In genomic region chr4:22385615-22386014, GRCh38 we compare ENCODE assay signal across 12 cellular contexts.
A peak's percentile ranks its signal among the peaks of the same experiment; 100 is the strongest.
DNase-seq lines count a peak whose midpoint lies in the region; ATAC-seq and TF ChIP-seq lines count a peak whose summit lies in the region.
"Had no signal": no experiment of that assay in that cellular context is flagged by ENCODE, and none has a peak within 500 bp of the region (broad histone marks: within the 10 kb centered on the region; RNA-seq: fewer than 3 reads in every experiment).

No MANE protein-coding gene starts in this region.

- intact Hi-C loops in ascending aorta (cut with DNase I) = no loop called here

- H3K4me1 ChIP-seq in ascending aorta = no peaks in the 10 kb centered on the region
- H3K4me1 ChIP-seq: testis had no signal

- DNase-seq in BJ (ENCODE audit: low read depth) (peak; percentile 28), HS-27A (ENCODE audit: low read depth) (peak; percentile 46), amniotic stem cell (lab: John Stamatoyannopoulos, UW) (peak; percentile 3), kidney tubule cell (ENCODE audit: low spot score) (peak; percentile 65), ascending aorta (ENCODE audit: low spot score in 2 of 2) (no peak)
- no peak for DNase-seq in stimulated activated CD4-positive, alpha-beta T cell treated with anti-CD3 and anti-CD28 coated beads, Interleukin-4, amount 100 ng/mL, for 1 hour
- DNase-seq: NCI-H510A, retina, testis had no signal

- TF ChIP-seq CTCF in BJ (IDR thresholded peaks at IDR 0.05; ENCODE audit: insufficient read depth, low read depth, low read length) (no peak), ascending aorta (IDR thresholded peaks at IDR 0.05) (no peak)

- H3K36me3 ChIP-seq in BJ (ENCODE audit: control insufficient read depth, insufficient read depth, low read length) (no peaks in the 10 kb centered on the region), ascending aorta (peaks cover 6 to 10% of the 10 kb centered on the region in 2 donors)

- no peak overlapping the region for H3K27ac ChIP-seq in ascending aorta
- H3K27ac ChIP-seq: testis had no signal

- no peak overlapping the region for H3K4me3 ChIP-seq in BJ (ENCODE audit: low read depth, low read length)
- H3K4me3 ChIP-seq in ascending aorta = no peak overlapping the region
- H3K4me3 ChIP-seq: testis had no signal

- CTCF ChIA-PET in BJ (lab: Yijun Ruan, JAX) = interaction anchor here (7.8 kb wide), 1 partner anchor 596 kb away, joined by 272 read pairs; no protein-coding TSS in a partner anchor

- H3K27me3 ChIP-seq in BJ (ENCODE audit: control insufficient read depth, insufficient read depth, low read length) (no peaks in the 10 kb centered on the region), ascending aorta (no peaks in the 10 kb centered on the region)
- H3K27me3 ChIP-seq: testis had no signal

- ATAC-seq in HG03175 (IDR thresholded peaks at IDR 0.05; ENCODE audit: unreplicated experiment) = no peak
- no peak for ATAC-seq in GM19324 (IDR thresholded peaks at IDR 0.05; ENCODE audit: low FRiP score, unreplicated experiment)
- ATAC-seq: esophagus mucosa had no signal

- H3K9me3 ChIP-seq in ascending aorta = no peaks in the 10 kb centered on the region
- H3K9me3 ChIP-seq: testis had no signal

- POLR2A ChIA-PET in BJ (lab: Charles Lee) = no interaction called here

Comparison
In these comparisons a context has a peak if more than half of its experiments do, and no peak if none do; other contexts are left out.
1. DNase-seq: peak in BJ (single experiment), HS-27A (single experiment), amniotic stem cell (single experiment) and kidney tubule cell (single experiment); none in ascending aorta (0 of 2) and stimulated activated CD4-positive, alpha-beta T cell treated with anti-CD3 and anti-CD28 coated beads, Interleukin-4, amount 100 ng/mL, for 1 hour (single experiment).